ENCODE assay signal across 1 cellular context in the genomic region with DNA sequence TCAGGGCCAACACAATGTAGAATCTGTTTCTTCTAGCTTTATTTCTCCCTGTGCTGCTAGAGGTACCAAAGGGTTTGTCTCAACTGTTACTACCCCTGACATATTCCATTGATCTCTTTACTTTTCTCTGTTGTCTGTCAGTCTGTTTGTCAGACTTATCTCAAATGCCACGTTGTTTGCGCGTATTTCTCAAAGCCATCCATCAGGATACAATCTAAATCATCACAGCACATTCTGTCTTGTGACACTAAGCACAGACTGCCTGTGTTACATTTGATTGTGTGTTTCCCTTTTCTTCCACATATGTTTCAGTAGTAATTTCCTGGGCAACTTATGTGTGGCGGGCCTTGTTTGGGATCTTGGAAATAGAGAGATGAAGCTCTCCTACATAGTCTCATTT.
TF ChIP-seq lines count a peak whose summit lies in the region.

No MANE protein-coding gene starts in this region.

TF ChIP-seq in K562, 482 proteins besides CTCF, POLR2A, EP300 and RAD21 (continues in another document):
- TF ChIP-seq ZNF282 (CRISPR knock-in tag; IDR thresholded peaks at IDR 0.05) (no peak), ZFP30 (CRISPR knock-in tag; IDR thresholded peaks at IDR 0.05; ENCODE audit: borderline replicate concordance) (no peak), HMBOX1 (IDR thresholded peaks at IDR 0.05) (no peak), PHTF2 (CRISPR knock-in tag; IDR thresholded peaks at IDR 0.05) (no peak), HDGF (IDR thresholded peaks at IDR 0.05) (no peak), NR2C2 (CRISPR knock-in tag; IDR thresholded peaks at IDR 0.05) (no peak), NR2C2 (tag; IDR thresholded peaks at IDR 0.05) (no peak), TAL1 (IDR thresholded peaks at IDR 0.05) (peak; percentile 79), ARNT (IDR thresholded peaks at IDR 0.05) (no peak), ZBTB1 (CRISPR knock-in tag; IDR thresholded peaks at IDR 0.05; ENCODE audit: borderline replicate concordance, low read depth) (no peak), IRF9 (tag; IDR thresholded peaks at IDR 0.05) (no peak), ZNF830 (CRISPR knock-in tag; IDR thresholded peaks at IDR 0.05) (no peak), FOXJ2 (tag; IDR thresholded peaks at IDR 0.05) (no peak), TRIM25 (IDR thresholded peaks at IDR 0.05; ENCODE audit: borderline replicate concordance) (no peak), RB1 (IDR thresholded peaks at IDR 0.05; ENCODE audit: low read depth) (no peak), BDP1 (IDR thresholded peaks at IDR 0.05; ENCODE audit: insufficient read depth, insufficient read length) (no peak), IRF2 (CRISPR knock-in tag; IDR thresholded peaks at IDR 0.05) (no peak), TBP (optimal IDR thresholded peaks at IDR 0.05; ENCODE audit: low read depth, low read length) (no peak), TAF7 (tag; IDR thresholded peaks at IDR 0.05) (no peak), TAF9B (IDR thresholded peaks at IDR 0.05; ENCODE audit: partially characterized antibody) (no peak), CBX2 (IDR thresholded peaks at IDR 0.05; ENCODE audit: insufficient read depth, low read length, poor library complexity, severe bottlenecking) (no peak), NR3C1 (CRISPR knock-in tag; IDR thresholded peaks at IDR 0.05) (no peak), CHCHD3 (CRISPR knock-in tag; IDR thresholded peaks at IDR 0.05) (no peak), DIDO1 (tag; IDR thresholded peaks at IDR 0.05; ENCODE audit: low read depth) (no peak), ZNF57 (CRISPR knock-in tag; IDR thresholded peaks at IDR 0.05) (no peak), E2F6 (IDR thresholded peaks at IDR 0.05; ENCODE audit: borderline replicate concordance in 1 of 2, extremely low read depth in 1 of 2, insufficient read depth in 1 of 2, insufficient read length in 1 of 2, low read depth in 1 of 2, low read length in 1 of 2, poor library complexity in 1 of 2, severe bottlenecking in 1 of 2) (no peak), FOXA1 (IDR thresholded peaks at IDR 0.05; ENCODE audit: borderline replicate concordance) (no peak), LEF1 (IDR thresholded peaks at IDR 0.05) (peak; percentile 18; the same call in 1 of the 2 replicates), BMI1 (IDR thresholded peaks at IDR 0.05; ENCODE audit: low read length) (no peak), PHF8 (IDR thresholded peaks at IDR 0.05; ENCODE audit: borderline replicate concordance, low read length) (no peak), GTF2A2 (tag; IDR thresholded peaks at IDR 0.05) (no peak), NFIX (CRISPR knock-in tag; IDR thresholded peaks at IDR 0.05; ENCODE audit: low read depth) (no peak), ZNF274 (IDR thresholded peaks at IDR 0.05; ENCODE audit: borderline replicate concordance, low read depth, low read length) (no peak), SAFB2 (IDR thresholded peaks at IDR 0.05; ENCODE audit: borderline replicate concordance, low read depth, low read length, severe bottlenecking) (no peak), TEAD1 (CRISPR knock-in tag; IDR thresholded peaks at IDR 0.05) (no peak), TRIM24 (IDR thresholded peaks at IDR 0.05) (0 out of 4 replicates have a peak, but pooled peaks have one; percentile 18 to 40), RBFOX2 (IDR thresholded peaks at IDR 0.05; ENCODE audit: low read depth, low read length) (no peak), POLR2B (IDR thresholded peaks at IDR 0.05; ENCODE audit: low read depth, partially characterized antibody) (no peak), POU5F1 (IDR thresholded peaks at IDR 0.05; ENCODE audit: borderline replicate concordance, low read depth, low read length, partially characterized antibody) (no peak), XRCC4 (IDR thresholded peaks at IDR 0.05; ENCODE audit: extremely low read depth, insufficient read depth, insufficient read length) (no peak), HMG20B (CRISPR knock-in tag; IDR thresholded peaks at IDR 0.05) (no peak), DACH1 (IDR thresholded peaks at IDR 0.05; ENCODE audit: partially characterized antibody) (no peak), HNRNPK (IDR thresholded peaks at IDR 0.05; ENCODE audit: low read depth, low read length, poor library complexity, severe bottlenecking) (no peak), NELFE (IDR thresholded peaks at IDR 0.05; ENCODE audit: insufficient read depth, insufficient read length) (no peak), UBTF (IDR thresholded peaks at IDR 0.05; ENCODE audit: borderline replicate concordance in 1 of 2, low read depth in 2 of 2, low read length in 2 of 2) (no peak), ZNF76 (CRISPR knock-in tag; IDR thresholded peaks at IDR 0.05; ENCODE audit: borderline replicate concordance) (no peak), SNIP1 (IDR thresholded peaks at IDR 0.05; ENCODE audit: low read depth) (no peak)
- TF ChIP-seq, protein P1, sequence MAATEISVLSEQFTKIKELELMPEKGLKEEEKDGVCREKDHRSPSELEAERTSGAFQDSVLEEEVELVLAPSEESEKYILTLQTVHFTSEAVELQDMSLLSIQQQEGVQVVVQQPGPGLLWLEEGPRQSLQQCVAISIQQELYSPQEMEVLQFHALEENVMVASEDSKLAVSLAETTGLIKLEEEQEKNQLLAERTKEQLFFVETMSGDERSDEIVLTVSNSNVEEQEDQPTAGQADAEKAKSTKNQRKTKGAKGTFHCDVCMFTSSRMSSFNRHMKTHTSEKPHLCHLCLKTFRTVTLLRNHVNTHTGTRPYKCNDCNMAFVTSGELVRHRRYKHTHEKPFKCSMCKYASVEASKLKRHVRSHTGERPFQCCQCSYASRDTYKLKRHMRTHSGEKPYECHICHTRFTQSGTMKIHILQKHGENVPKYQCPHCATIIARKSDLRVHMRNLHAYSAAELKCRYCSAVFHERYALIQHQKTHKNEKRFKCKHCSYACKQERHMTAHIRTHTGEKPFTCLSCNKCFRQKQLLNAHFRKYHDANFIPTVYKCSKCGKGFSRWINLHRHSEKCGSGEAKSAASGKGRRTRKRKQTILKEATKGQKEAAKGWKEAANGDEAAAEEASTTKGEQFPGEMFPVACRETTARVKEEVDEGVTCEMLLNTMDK (IDR thresholded peaks at IDR 0.05; ENCODE audit: borderline replicate concordance, insufficient read depth, low read depth, low read length, poor library complexity, severe bottlenecking): no peak
- TF ChIP-seq, protein P2, sequence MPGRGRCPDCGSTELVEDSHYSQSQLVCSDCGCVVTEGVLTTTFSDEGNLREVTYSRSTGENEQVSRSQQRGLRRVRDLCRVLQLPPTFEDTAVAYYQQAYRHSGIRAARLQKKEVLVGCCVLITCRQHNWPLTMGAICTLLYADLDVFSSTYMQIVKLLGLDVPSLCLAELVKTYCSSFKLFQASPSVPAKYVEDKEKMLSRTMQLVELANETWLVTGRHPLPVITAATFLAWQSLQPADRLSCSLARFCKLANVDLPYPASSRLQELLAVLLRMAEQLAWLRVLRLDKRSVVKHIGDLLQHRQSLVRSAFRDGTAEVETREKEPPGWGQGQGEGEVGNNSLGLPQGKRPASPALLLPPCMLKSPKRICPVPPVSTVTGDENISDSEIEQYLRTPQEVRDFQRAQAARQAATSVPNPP (IDR thresholded peaks at IDR 0.05; ENCODE audit: borderline replicate concordance, insufficient read depth, insufficient read length): no peak
- TF ChIP-seq, protein P3, sequence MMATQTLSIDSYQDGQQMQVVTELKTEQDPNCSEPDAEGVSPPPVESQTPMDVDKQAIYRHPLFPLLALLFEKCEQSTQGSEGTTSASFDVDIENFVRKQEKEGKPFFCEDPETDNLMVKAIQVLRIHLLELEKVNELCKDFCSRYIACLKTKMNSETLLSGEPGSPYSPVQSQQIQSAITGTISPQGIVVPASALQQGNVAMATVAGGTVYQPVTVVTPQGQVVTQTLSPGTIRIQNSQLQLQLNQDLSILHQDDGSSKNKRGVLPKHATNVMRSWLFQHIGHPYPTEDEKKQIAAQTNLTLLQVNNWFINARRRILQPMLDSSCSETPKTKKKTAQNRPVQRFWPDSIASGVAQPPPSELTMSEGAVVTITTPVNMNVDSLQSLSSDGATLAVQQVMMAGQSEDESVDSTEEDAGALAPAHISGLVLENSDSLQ (IDR thresholded peaks at IDR 0.05): peak; percentile 86
- TF ChIP-seq, protein P4, sequence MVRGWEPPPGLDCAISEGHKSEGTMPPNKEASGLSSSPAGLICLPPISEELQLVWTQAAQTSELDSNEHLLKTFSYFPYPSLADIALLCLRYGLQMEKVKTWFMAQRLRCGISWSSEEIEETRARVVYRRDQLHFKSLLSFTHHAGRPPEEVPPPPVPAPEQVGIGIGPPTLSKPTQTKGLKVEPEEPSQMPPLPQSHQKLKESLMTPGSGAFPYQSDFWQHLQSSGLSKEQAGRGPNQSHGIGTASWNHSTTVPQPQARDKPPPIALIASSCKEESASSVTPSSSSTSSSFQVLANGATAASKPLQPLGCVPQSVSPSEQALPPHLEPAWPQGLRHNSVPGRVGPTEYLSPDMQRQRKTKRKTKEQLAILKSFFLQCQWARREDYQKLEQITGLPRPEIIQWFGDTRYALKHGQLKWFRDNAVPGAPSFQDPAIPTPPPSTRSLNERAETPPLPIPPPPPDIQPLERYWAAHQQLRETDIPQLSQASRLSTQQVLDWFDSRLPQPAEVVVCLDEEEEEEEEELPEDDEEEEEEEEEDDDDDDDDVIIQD (CRISPR knock-in tag; IDR thresholded peaks at IDR 0.05): no peak
- TF ChIP-seq, protein P5, sequence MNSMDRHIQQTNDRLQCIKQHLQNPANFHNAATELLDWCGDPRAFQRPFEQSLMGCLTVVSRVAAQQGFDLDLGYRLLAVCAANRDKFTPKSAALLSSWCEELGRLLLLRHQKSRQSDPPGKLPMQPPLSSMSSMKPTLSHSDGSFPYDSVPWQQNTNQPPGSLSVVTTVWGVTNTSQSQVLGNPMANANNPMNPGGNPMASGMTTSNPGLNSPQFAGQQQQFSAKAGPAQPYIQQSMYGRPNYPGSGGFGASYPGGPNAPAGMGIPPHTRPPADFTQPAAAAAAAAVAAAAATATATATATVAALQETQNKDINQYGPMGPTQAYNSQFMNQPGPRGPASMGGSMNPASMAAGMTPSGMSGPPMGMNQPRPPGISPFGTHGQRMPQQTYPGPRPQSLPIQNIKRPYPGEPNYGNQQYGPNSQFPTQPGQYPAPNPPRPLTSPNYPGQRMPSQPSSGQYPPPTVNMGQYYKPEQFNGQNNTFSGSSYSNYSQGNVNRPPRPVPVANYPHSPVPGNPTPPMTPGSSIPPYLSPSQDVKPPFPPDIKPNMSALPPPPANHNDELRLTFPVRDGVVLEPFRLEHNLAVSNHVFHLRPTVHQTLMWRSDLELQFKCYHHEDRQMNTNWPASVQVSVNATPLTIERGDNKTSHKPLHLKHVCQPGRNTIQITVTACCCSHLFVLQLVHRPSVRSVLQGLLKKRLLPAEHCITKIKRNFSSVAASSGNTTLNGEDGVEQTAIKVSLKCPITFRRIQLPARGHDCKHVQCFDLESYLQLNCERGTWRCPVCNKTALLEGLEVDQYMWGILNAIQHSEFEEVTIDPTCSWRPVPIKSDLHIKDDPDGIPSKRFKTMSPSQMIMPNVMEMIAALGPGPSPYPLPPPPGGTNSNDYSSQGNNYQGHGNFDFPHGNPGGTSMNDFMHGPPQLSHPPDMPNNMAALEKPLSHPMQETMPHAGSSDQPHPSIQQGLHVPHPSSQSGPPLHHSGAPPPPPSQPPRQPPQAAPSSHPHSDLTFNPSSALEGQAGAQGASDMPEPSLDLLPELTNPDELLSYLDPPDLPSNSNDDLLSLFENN (IDR thresholded peaks at IDR 0.05; ENCODE audit: low read depth in 2 of 2, low read length in 2 of 2): 0 out of 4 replicates have a peak, but pooled peaks of 1 of the 2 experiments have one; percentile 22
